Comparison of ENCODE assay signal across 1 cellular context in genomic region chr5:149887622-149888183, GRCh38.
A peak's percentile ranks its signal among the peaks of the same experiment; 100 is the strongest.
TF ChIP-seq lines count a peak whose summit lies in the region.

No MANE protein-coding gene starts in this region.

TF ChIP-seq in K562, 482 proteins besides CTCF, POLR2A, EP300 and RAD21 (continued from another document and continues in another):
- TF ChIP-seq ATF1 (CRISPR knock-in tag; IDR thresholded peaks at IDR 0.05) (no peak), ATF1 (tag; IDR thresholded peaks at IDR 0.05) (peak; percentile 53), NELFE (IDR thresholded peaks at IDR 0.05; ENCODE audit: insufficient read depth, insufficient read length) (no peak), TRIM24 (IDR thresholded peaks at IDR 0.05) (peak; percentile 38 to 54; a peak in 1 of 4 replicates), ZNF592 (IDR thresholded peaks at IDR 0.05) (no peak), CEBPG (CRISPR knock-in tag; IDR thresholded peaks at IDR 0.05) (no peak), CEBPG (tag; conservative IDR thresholded peaks at IDR 0.05 in 1 of 2, IDR thresholded peaks at IDR 0.05 in 1 of 2) (no peak), SAFB2 (IDR thresholded peaks at IDR 0.05; ENCODE audit: borderline replicate concordance, low read depth, low read length, severe bottlenecking) (no peak), LCOR (CRISPR knock-in tag; IDR thresholded peaks at IDR 0.05) (no peak), ZEB2 (IDR thresholded peaks at IDR 0.05) (peak; percentile 52; the same call in 1 of the 2 replicates), KDM1A (IDR thresholded peaks at IDR 0.05) (peak; percentile 51 to 63; a peak in 3 of 4 replicates), PTRF (tag; IDR thresholded peaks at IDR 0.05) (no peak), HSF4 (CRISPR knock-in tag; IDR thresholded peaks at IDR 0.05; ENCODE audit: borderline replicate concordance) (no peak), ZMIZ1 (IDR thresholded peaks at IDR 0.05; ENCODE audit: low read depth in 2 of 2, low read length in 2 of 2) (no peak), FOXJ2 (tag; IDR thresholded peaks at IDR 0.05) (no peak), ARID2 (IDR thresholded peaks at IDR 0.05) (no peak), JUND (IDR thresholded peaks at IDR 0.05; ENCODE audit: borderline replicate concordance, low read depth, low read length) (peak; percentile 14; the same call in 1 of the 2 replicates), JUND (tag; IDR thresholded peaks at IDR 0.05; ENCODE audit: borderline replicate concordance, low read depth, low read length) (no peak), TFAP4 (CRISPR knock-in tag; IDR thresholded peaks at IDR 0.05; ENCODE audit: borderline replicate concordance) (peak; percentile 81; the same call in 1 of the 2 replicates), CBX3 (IDR thresholded peaks at IDR 0.05; ENCODE audit: borderline replicate concordance in 1 of 2, low read length in 2 of 2) (no peak), SOX6 (IDR thresholded peaks at IDR 0.05) (peak; percentile 85), WHSC1 (IDR thresholded peaks at IDR 0.05; ENCODE audit: low read length) (no peak), BCOR (IDR thresholded peaks at IDR 0.05) (peak; percentile 59; the same call in 1 of the 2 replicates), HMBOX1 (IDR thresholded peaks at IDR 0.05) (no peak), ZNF232 (CRISPR knock-in tag; IDR thresholded peaks at IDR 0.05) (no peak), HMG20B (CRISPR knock-in tag; IDR thresholded peaks at IDR 0.05) (no peak), ZNF778 (CRISPR knock-in tag; IDR thresholded peaks at IDR 0.05) (no peak), ZNF3 (CRISPR knock-in tag; IDR thresholded peaks at IDR 0.05) (no peak), PPARD (CRISPR knock-in tag; IDR thresholded peaks at IDR 0.05) (no peak), TCF7L2 (IDR thresholded peaks at IDR 0.05; ENCODE audit: low read depth, low read length) (no peak), SMARCE1 (IDR thresholded peaks at IDR 0.05) (peak; percentile 88), ZC3H8 (IDR thresholded peaks at IDR 0.05) (no peak), HDAC1 (IDR thresholded peaks at IDR 0.05) (peak in 1 of 2 experiments; percentile 77; a peak in 2 of 4 replicates), ZNF780A (CRISPR knock-in tag; IDR thresholded peaks at IDR 0.05) (no peak), ZNF124 (CRISPR knock-in tag; IDR thresholded peaks at IDR 0.05) (no peak), PYGO2 (tag; IDR thresholded peaks at IDR 0.05) (no peak), FOXA1 (IDR thresholded peaks at IDR 0.05; ENCODE audit: borderline replicate concordance) (no peak), NKRF (IDR thresholded peaks at IDR 0.05; ENCODE audit: borderline replicate concordance) (0 out of 2 replicates have a peak, but pooled peaks have one; percentile 42), NEUROD1 (IDR thresholded peaks at IDR 0.05; ENCODE audit: borderline replicate concordance, low read depth, low read length, partially characterized antibody) (no peak), NCOA4 (IDR thresholded peaks at IDR 0.05; ENCODE audit: partially characterized antibody) (no peak), PRDM10 (IDR thresholded peaks at IDR 0.05; ENCODE audit: partially characterized antibody) (no peak), ZKSCAN3 (CRISPR knock-in tag; IDR thresholded peaks at IDR 0.05) (no peak), BRD9 (IDR thresholded peaks at IDR 0.05; ENCODE audit: low read depth, partially characterized antibody) (no peak), POLR2AphosphoS5 (IDR thresholded peaks at IDR 0.05; ENCODE audit: control insufficient read depth, insufficient read depth, low read depth, low read length) (no peak), RNF2 (IDR thresholded peaks at IDR 0.05) (0 out of 2 replicates have a peak, but pooled peaks have one; percentile 62), ZNF830 (CRISPR knock-in tag; IDR thresholded peaks at IDR 0.05) (no peak), SRSF7 (optimal IDR thresholded peaks at IDR 0.05; ENCODE audit: low read depth, low read length) (no peak), BRF1 (IDR thresholded peaks at IDR 0.05; ENCODE audit: borderline replicate concordance, extremely low read depth, insufficient read length) (no peak), TRIM25 (IDR thresholded peaks at IDR 0.05; ENCODE audit: borderline replicate concordance) (no peak), SETDB1 (IDR thresholded peaks at IDR 0.05; ENCODE audit: low read length) (no peak), ZNF764 (CRISPR knock-in tag; IDR thresholded peaks at IDR 0.05; ENCODE audit: low read depth) (no peak), E2F4 (CRISPR knock-in tag; IDR thresholded peaks at IDR 0.05; ENCODE audit: low read depth) (no peak), ZNF217 (CRISPR knock-in tag; IDR thresholded peaks at IDR 0.05) (no peak), MIER1 (IDR thresholded peaks at IDR 0.05; ENCODE audit: low read depth) (no peak)
